ENCODE assay signal across 16 cellular contexts in genomic region chr11:126157326-126158030, GRCh38.
"Had no signal": no experiment of that assay in that cellular context is flagged by ENCODE, and none has a peak within 500 bp of the region (broad histone marks: within the 10 kb centered on the region; RNA-seq: fewer than 3 reads in every experiment).

No MANE protein-coding gene starts in this region.

- H3K36me3 ChIP-seq: brain microvascular endothelial cell, prostate gland, right lobe of liver, transverse colon had no signal

- H3K9me3 ChIP-seq: prostate gland, right lobe of liver, transverse colon had no signal

- DNase-seq: activated effector memory CD4-positive, alpha-beta T cell treated with anti-CD3 and anti-CD28 coated beads, Interleukin-2, amount 50 U/mL, for 16 hours; activated T-cell treated with anti-CD3 and anti-CD28 coated beads, Interleukin-2, amount 50 U/mL, for 24 hours; brain microvascular endothelial cell; endodermal cell; erythroblast; naive thymus-derived CD4-positive, alpha-beta T cell; occipital lobe; stimulated activated CD4-positive, alpha-beta T cell treated with anti-CD3 and anti-CD28 coated beads, Interleukin-1b, Interleukin-23, amount 100 ng/mL, for 48 hours; substantia nigra; transverse colon had no signal

- H3K36me3 Mint-ChIP-seq: activated naive CD4-positive, alpha-beta T cell treated with anti-CD3 and anti-CD28 coated beads, Interleukin-2, amount 50 U/mL, for 72 hours; naive thymus-derived CD4-positive, alpha-beta T cell; stimulated activated memory B cell treated with anti-CD40 and anti-IgM and Interleukin-4, amounts not matched to agents 10 μg/mL and 1 μg/mL and 100 μg/mL, for 72 hours had no signal

- H3K4me3 ChIP-seq: prostate gland, right lobe of liver, transverse colon had no signal

- ATAC-seq: activated naive CD4-positive, alpha-beta T cell treated with anti-CD3 and anti-CD28 coated beads, Interleukin-2, amount 50 U/mL, for 72 hours; naive thymus-derived CD4-positive, alpha-beta T cell; stimulated activated memory B cell treated with anti-CD40 and anti-IgM and Interleukin-4, amounts not matched to agents 10 μg/mL and 1 μg/mL and 100 μg/mL, for 72 hours had no signal

- H3K27ac ChIP-seq: brain microvascular endothelial cell, prostate gland, right lobe of liver, transverse colon had no signal

- H3K9me3 Mint-ChIP-seq: activated naive CD4-positive, alpha-beta T cell treated with anti-CD3 and anti-CD28 coated beads, Interleukin-2, amount 50 U/mL, for 72 hours; activated T-cell treated with anti-CD3 and anti-CD28 coated beads, Interleukin-2, amount 50 U/mL, for 24 hours had no signal

- H3K27ac Mint-ChIP-seq: activated T-cell treated with anti-CD3 and anti-CD28 coated beads, Interleukin-2, amount 50 U/mL, for 24 hours; dendritic cell treated with granulocyte-macrophage colony-stimulating factor and Interleukin-4, amounts not matched to agents 40 ng/mL and 50 ng/mL, for 4 days; endodermal cell; naive thymus-derived CD4-positive, alpha-beta T cell; stimulated activated memory B cell treated with anti-CD40 and anti-IgM and Interleukin-4, amounts not matched to agents 10 μg/mL and 1 μg/mL and 100 μg/mL, for 72 hours had no signal

- H3K4me1 ChIP-seq: prostate gland, right lobe of liver had no signal

- H3K4me3 Mint-ChIP-seq: activated T-cell treated with anti-CD3 and anti-CD28 coated beads, Interleukin-2, amount 50 U/mL, for 24 hours; dendritic cell treated with granulocyte-macrophage colony-stimulating factor and Interleukin-4, amounts not matched to agents 40 ng/mL and 50 ng/mL, for 4 days; endodermal cell; naive thymus-derived CD4-positive, alpha-beta T cell; stimulated activated memory B cell treated with anti-CD40 and anti-IgM and Interleukin-4, amounts not matched to agents 10 μg/mL and 1 μg/mL and 100 μg/mL, for 72 hours had no signal

- FAIRE-seq: TTC549 had no signal

- H3K27me3 Mint-ChIP-seq: activated T-cell treated with anti-CD3 and anti-CD28 coated beads, Interleukin-2, amount 50 U/mL, for 24 hours; dendritic cell treated with granulocyte-macrophage colony-stimulating factor and Interleukin-4, amounts not matched to agents 40 ng/mL and 50 ng/mL, for 4 days had no signal

- H3K27me3 ChIP-seq: brain microvascular endothelial cell, right lobe of liver, transverse colon had no signal

- H3K4me1 Mint-ChIP-seq: stimulated activated memory B cell treated with anti-CD40 and anti-IgM and Interleukin-4, amounts not matched to agents 10 μg/mL and 1 μg/mL and 100 μg/mL, for 72 hours had no signal
